ENCODE assay signal across 1 cellular context in the genomic region with DNA sequence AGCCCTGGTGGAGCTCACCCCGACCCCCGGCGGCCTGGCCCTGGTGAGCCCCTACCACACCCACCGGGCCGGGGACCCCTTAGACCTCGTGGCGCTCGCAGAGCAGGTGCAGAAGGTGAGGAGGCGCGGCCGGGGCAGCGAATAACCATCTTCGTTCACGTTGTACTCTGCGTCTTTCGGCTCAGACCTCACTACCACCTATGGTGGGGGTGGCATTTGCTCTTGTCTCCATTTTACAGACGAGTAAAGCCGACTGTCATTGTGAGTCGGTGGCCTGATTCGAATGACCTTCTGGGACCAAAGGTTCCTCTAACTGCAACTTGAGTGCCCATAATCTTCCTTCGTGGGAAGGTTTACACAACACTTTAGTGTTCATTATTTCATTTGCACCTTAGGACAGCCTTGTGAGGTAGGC.
TF ChIP-seq lines count a peak whose summit lies in the region.

No MANE protein-coding gene starts in this region.

TF ChIP-seq in K562, 482 proteins besides CTCF, POLR2A, EP300 and RAD21 (continues in another document):
- no peak for TF ChIP-seq ZBTB1 (CRISPR knock-in tag; IDR thresholded peaks at IDR 0.05; ENCODE audit: borderline replicate concordance, low read depth)
- TF ChIP-seq ZNF512 (tag; IDR thresholded peaks at IDR 0.05): no peak
- no peak for TF ChIP-seq CBX8 (IDR thresholded peaks at IDR 0.05; ENCODE audit: borderline replicate concordance, extremely low read depth, low read depth, low read length, poor library complexity, severe bottlenecking)
- TF ChIP-seq ETV1 (tag; conservative IDR thresholded peaks at IDR 0.05; ENCODE audit: low read depth): no peak; the same call in 1 of the 2 replicates
- TF ChIP-seq, protein P1, sequence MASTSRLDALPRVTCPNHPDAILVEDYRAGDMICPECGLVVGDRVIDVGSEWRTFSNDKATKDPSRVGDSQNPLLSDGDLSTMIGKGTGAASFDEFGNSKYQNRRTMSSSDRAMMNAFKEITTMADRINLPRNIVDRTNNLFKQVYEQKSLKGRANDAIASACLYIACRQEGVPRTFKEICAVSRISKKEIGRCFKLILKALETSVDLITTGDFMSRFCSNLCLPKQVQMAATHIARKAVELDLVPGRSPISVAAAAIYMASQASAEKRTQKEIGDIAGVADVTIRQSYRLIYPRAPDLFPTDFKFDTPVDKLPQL (IDR thresholded peaks at IDR 0.05; ENCODE audit: extremely low read depth, insufficient read length): no peak
- no peak for TF ChIP-seq C11orf30 (IDR thresholded peaks at IDR 0.05; ENCODE audit: low read depth)
- TF ChIP-seq, protein P2, sequence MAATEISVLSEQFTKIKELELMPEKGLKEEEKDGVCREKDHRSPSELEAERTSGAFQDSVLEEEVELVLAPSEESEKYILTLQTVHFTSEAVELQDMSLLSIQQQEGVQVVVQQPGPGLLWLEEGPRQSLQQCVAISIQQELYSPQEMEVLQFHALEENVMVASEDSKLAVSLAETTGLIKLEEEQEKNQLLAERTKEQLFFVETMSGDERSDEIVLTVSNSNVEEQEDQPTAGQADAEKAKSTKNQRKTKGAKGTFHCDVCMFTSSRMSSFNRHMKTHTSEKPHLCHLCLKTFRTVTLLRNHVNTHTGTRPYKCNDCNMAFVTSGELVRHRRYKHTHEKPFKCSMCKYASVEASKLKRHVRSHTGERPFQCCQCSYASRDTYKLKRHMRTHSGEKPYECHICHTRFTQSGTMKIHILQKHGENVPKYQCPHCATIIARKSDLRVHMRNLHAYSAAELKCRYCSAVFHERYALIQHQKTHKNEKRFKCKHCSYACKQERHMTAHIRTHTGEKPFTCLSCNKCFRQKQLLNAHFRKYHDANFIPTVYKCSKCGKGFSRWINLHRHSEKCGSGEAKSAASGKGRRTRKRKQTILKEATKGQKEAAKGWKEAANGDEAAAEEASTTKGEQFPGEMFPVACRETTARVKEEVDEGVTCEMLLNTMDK (IDR thresholded peaks at IDR 0.05; ENCODE audit: borderline replicate concordance, insufficient read depth, low read depth, low read length, poor library complexity, severe bottlenecking): no peak
- TF ChIP-seq TOE1 (IDR thresholded peaks at IDR 0.05; ENCODE audit: borderline replicate concordance): 0 out of 2 replicates have a peak, but pooled peaks have one; percentile 39
- no peak for TF ChIP-seq TOE1 (CRISPR knock-in tag; IDR thresholded peaks at IDR 0.05; ENCODE audit: borderline replicate concordance, low read depth)
- no peak for TF ChIP-seq ARNT (IDR thresholded peaks at IDR 0.05)
- TF ChIP-seq GABPB1 (CRISPR knock-in tag; IDR thresholded peaks at IDR 0.05): peak; percentile 22; the same call in 1 of the 2 replicates
- no peak for TF ChIP-seq ZNF785 (CRISPR knock-in tag; IDR thresholded peaks at IDR 0.05)
- no peak for TF ChIP-seq TAF7 (tag; IDR thresholded peaks at IDR 0.05)
- TF ChIP-seq SMARCA4 (IDR thresholded peaks at IDR 0.05): peak; percentile 41; the same call in 1 of the 2 replicates
- no peak for TF ChIP-seq RHOXF2B (CRISPR knock-in tag; conservative IDR thresholded peaks at IDR 0.05)
- TF ChIP-seq SRF (CRISPR knock-in tag; IDR thresholded peaks at IDR 0.05): no peak
- no peak for TF ChIP-seq ZNF224 (CRISPR knock-in tag; IDR thresholded peaks at IDR 0.05)
- TF ChIP-seq, protein P3, sequence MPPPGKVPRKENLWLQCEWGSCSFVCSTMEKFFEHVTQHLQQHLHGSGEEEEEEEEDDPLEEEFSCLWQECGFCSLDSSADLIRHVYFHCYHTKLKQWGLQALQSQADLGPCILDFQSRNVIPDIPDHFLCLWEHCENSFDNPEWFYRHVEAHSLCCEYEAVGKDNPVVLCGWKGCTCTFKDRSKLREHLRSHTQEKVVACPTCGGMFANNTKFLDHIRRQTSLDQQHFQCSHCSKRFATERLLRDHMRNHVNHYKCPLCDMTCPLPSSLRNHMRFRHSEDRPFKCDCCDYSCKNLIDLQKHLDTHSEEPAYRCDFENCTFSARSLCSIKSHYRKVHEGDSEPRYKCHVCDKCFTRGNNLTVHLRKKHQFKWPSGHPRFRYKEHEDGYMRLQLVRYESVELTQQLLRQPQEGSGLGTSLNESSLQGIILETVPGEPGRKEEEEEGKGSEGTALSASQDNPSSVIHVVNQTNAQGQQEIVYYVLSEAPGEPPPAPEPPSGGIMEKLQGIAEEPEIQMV (tag; conservative IDR thresholded peaks at IDR 0.05; ENCODE audit: low read depth): no peak
- no peak for TF ChIP-seq JUNB (CRISPR knock-in tag; conservative IDR thresholded peaks at IDR 0.05)
- TF ChIP-seq, protein P4, sequence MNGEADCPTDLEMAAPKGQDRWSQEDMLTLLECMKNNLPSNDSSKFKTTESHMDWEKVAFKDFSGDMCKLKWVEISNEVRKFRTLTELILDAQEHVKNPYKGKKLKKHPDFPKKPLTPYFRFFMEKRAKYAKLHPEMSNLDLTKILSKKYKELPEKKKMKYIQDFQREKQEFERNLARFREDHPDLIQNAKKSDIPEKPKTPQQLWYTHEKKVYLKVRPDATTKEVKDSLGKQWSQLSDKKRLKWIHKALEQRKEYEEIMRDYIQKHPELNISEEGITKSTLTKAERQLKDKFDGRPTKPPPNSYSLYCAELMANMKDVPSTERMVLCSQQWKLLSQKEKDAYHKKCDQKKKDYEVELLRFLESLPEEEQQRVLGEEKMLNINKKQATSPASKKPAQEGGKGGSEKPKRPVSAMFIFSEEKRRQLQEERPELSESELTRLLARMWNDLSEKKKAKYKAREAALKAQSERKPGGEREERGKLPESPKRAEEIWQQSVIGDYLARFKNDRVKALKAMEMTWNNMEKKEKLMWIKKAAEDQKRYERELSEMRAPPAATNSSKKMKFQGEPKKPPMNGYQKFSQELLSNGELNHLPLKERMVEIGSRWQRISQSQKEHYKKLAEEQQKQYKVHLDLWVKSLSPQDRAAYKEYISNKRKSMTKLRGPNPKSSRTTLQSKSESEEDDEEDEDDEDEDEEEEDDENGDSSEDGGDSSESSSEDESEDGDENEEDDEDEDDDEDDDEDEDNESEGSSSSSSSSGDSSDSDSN (IDR thresholded peaks at IDR 0.05; ENCODE audit: borderline replicate concordance in 1 of 2, low read depth in 2 of 2, low read length in 2 of 2): 0 out of 4 replicates have a peak, but pooled peaks of 1 of the 2 experiments have one; percentile 3
- no peak for TF ChIP-seq ZBTB9 (CRISPR knock-in tag; IDR thresholded peaks at IDR 0.05)
- no peak for TF ChIP-seq NUFIP1 (IDR thresholded peaks at IDR 0.05; ENCODE audit: partially characterized antibody)
- no peak for TF ChIP-seq PPARD (CRISPR knock-in tag; IDR thresholded peaks at IDR 0.05)
- no peak for TF ChIP-seq ZBTB12 (CRISPR knock-in tag; IDR thresholded peaks at IDR 0.05)
- no peak for TF ChIP-seq HDAC6 (IDR thresholded peaks at IDR 0.05; ENCODE audit: low read depth, low read length)
- TF ChIP-seq ZNF232 (CRISPR knock-in tag; IDR thresholded peaks at IDR 0.05): no peak; the same call in 1 of the 2 replicates
- TF ChIP-seq RBM39 (optimal IDR thresholded peaks at IDR 0.05; ENCODE audit: low read depth, low read length): no peak
- no peak for TF ChIP-seq ATF1 (CRISPR knock-in tag; IDR thresholded peaks at IDR 0.05)
- peak; percentile 51 for TF ChIP-seq ATF1 (tag; IDR thresholded peaks at IDR 0.05)
- TF ChIP-seq ZNF561 (CRISPR knock-in tag; conservative IDR thresholded peaks at IDR 0.05): no peak
- TF ChIP-seq, protein P5, sequence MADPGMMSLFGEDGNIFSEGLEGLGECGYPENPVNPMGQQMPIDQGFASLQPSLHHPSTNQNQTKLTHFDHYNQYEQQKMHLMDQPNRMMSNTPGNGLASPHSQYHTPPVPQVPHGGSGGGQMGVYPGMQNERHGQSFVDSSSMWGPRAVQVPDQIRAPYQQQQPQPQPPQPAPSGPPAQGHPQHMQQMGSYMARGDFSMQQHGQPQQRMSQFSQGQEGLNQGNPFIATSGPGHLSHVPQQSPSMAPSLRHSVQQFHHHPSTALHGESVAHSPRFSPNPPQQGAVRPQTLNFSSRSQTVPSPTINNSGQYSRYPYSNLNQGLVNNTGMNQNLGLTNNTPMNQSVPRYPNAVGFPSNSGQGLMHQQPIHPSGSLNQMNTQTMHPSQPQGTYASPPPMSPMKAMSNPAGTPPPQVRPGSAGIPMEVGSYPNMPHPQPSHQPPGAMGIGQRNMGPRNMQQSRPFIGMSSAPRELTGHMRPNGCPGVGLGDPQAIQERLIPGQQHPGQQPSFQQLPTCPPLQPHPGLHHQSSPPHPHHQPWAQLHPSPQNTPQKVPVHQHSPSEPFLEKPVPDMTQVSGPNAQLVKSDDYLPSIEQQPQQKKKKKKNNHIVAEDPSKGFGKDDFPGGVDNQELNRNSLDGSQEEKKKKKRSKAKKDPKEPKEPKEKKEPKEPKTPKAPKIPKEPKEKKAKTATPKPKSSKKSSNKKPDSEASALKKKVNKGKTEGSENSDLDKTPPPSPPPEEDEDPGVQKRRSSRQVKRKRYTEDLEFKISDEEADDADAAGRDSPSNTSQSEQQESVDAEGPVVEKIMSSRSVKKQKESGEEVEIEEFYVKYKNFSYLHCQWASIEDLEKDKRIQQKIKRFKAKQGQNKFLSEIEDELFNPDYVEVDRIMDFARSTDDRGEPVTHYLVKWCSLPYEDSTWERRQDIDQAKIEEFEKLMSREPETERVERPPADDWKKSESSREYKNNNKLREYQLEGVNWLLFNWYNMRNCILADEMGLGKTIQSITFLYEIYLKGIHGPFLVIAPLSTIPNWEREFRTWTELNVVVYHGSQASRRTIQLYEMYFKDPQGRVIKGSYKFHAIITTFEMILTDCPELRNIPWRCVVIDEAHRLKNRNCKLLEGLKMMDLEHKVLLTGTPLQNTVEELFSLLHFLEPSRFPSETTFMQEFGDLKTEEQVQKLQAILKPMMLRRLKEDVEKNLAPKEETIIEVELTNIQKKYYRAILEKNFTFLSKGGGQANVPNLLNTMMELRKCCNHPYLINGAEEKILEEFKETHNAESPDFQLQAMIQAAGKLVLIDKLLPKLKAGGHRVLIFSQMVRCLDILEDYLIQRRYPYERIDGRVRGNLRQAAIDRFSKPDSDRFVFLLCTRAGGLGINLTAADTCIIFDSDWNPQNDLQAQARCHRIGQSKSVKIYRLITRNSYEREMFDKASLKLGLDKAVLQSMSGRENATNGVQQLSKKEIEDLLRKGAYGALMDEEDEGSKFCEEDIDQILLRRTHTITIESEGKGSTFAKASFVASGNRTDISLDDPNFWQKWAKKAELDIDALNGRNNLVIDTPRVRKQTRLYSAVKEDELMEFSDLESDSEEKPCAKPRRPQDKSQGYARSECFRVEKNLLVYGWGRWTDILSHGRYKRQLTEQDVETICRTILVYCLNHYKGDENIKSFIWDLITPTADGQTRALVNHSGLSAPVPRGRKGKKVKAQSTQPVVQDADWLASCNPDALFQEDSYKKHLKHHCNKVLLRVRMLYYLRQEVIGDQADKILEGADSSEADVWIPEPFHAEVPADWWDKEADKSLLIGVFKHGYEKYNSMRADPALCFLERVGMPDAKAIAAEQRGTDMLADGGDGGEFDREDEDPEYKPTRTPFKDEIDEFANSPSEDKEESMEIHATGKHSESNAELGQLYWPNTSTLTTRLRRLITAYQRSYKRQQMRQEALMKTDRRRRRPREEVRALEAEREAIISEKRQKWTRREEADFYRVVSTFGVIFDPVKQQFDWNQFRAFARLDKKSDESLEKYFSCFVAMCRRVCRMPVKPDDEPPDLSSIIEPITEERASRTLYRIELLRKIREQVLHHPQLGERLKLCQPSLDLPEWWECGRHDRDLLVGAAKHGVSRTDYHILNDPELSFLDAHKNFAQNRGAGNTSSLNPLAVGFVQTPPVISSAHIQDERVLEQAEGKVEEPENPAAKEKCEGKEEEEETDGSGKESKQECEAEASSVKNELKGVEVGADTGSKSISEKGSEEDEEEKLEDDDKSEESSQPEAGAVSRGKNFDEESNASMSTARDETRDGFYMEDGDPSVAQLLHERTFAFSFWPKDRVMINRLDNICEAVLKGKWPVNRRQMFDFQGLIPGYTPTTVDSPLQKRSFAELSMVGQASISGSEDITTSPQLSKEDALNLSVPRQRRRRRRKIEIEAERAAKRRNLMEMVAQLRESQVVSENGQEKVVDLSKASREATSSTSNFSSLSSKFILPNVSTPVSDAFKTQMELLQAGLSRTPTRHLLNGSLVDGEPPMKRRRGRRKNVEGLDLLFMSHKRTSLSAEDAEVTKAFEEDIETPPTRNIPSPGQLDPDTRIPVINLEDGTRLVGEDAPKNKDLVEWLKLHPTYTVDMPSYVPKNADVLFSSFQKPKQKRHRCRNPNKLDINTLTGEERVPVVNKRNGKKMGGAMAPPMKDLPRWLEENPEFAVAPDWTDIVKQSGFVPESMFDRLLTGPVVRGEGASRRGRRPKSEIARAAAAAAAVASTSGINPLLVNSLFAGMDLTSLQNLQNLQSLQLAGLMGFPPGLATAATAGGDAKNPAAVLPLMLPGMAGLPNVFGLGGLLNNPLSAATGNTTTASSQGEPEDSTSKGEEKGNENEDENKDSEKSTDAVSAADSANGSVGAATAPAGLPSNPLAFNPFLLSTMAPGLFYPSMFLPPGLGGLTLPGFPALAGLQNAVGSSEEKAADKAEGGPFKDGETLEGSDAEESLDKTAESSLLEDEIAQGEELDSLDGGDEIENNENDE (IDR thresholded peaks at IDR 0.05; ENCODE audit: low read depth, low read length): no peak
- no peak for TF ChIP-seq KHSRP (IDR thresholded peaks at IDR 0.05)
